Comparison of ENCODE assay signal across 23 cellular contexts in the genomic region with DNA sequence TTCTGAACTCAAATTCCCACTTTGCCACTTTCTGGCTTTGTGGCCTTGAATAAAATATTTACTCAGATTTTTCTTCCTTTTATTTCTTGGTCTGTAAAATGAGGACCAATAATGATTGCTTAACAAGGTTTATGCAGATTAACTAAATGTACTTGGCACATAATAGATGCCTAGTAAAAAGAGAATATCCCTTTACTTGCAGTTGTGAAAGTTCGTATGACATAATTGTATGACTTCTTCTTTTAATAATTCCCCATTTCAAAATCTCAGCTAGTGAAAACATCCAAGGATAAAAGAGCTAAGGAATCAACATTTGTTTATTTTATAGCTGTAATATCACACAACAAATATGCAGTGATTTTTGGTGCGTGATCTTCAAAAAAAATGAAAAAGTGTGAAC.
DNase-seq lines count a peak whose midpoint lies in the region; ATAC-seq and TF ChIP-seq lines count a peak whose summit lies in the region.
"Had no signal": no experiment of that assay in that cellular context is flagged by ENCODE, and none has a peak within 500 bp of the region (broad histone marks: within the 10 kb centered on the region; RNA-seq: fewer than 3 reads in every experiment).

No MANE protein-coding gene starts in this region.

- H3K9me3 Mint-ChIP-seq in CD14-positive monocyte (peaks cover 0 to 2% (median 0%) of the 10 kb centered on the region in 7 donors), activated B cell treated with CpG ODN at 0.5 μM for 24 hours (peaks cover 9% of the 10 kb centered on the region), endodermal cell (no peaks in the 10 kb centered on the region)
- peaks cover 5% of the 10 kb centered on the region for H3K9me3 Mint-ChIP-seq in stimulated activated memory B cell treated with anti-CD40 and anti-IgM and Interleukin-4, amounts not matched to agents 10 μg/mL and 1 μg/mL and 100 μg/mL, for 72 hours
- H3K9me3 Mint-ChIP-seq: CD8-positive, alpha-beta T cell had no signal

- H3K27me3 Mint-ChIP-seq in CD14-positive monocyte (ENCODE audit: low read depth in 3 of 3) (no peaks in the 10 kb centered on the region), activated B cell treated with CpG ODN at 0.5 μM for 24 hours (no peaks in the 10 kb centered on the region), endodermal cell (ENCODE audit: insufficient read depth) (no peaks in the 10 kb centered on the region)
- no peaks in the 10 kb centered on the region for H3K27me3 Mint-ChIP-seq in stimulated activated memory B cell treated with anti-CD40 and anti-IgM and Interleukin-4, amounts not matched to agents 10 μg/mL and 1 μg/mL and 100 μg/mL, for 72 hours

- H3K4me1 ChIP-seq in HEK293 (ENCODE audit: control insufficient read depth, insufficient read depth, low read length) (peaks cover 5% of the 10 kb centered on the region; the same call in 1 of the 2 replicates), adrenal gland (replicated peaks in 1 of 2) (no peaks in the 10 kb centered on the region), endodermal cell (ENCODE audit: control insufficient read depth, insufficient read depth, low read length) (no peaks in the 10 kb centered on the region)

- H3K9me3 ChIP-seq in HEK293 (ENCODE audit: control insufficient read depth, insufficient read depth, low read depth, low read length) = no peaks in the 10 kb centered on the region
- peaks cover 0 to 4% (median 0%) of the 10 kb centered on the region in 3 donors for H3K9me3 ChIP-seq in adrenal gland (replicated peaks in 1 of 3)
- no peaks in the 10 kb centered on the region for H3K9me3 ChIP-seq in endodermal cell (ENCODE audit: control insufficient read depth, low read length)
- H3K9me3 ChIP-seq: BLaER1 had no signal

- H3K27ac ChIP-seq in HEK293 (ENCODE audit: extremely low read depth, low read depth, low read length) = no peak overlapping the region
- H3K27ac ChIP-seq in adrenal gland = no peak overlapping the region
- H3K27ac ChIP-seq in endodermal cell (ENCODE audit: low read depth, low read length) = no peak overlapping the region
- H3K27ac ChIP-seq: BLaER1, RWPE1, SK-N-MC had no signal

- H3K4me3 Mint-ChIP-seq in CD14-positive monocyte (no peak overlapping the region), activated B cell treated with CpG ODN at 0.5 μM for 24 hours (no peak overlapping the region), endodermal cell (no peak overlapping the region)
- no peak overlapping the region for H3K4me3 Mint-ChIP-seq in stimulated activated memory B cell treated with anti-CD40 and anti-IgM and Interleukin-4, amounts not matched to agents 10 μg/mL and 1 μg/mL and 100 μg/mL, for 72 hours
- H3K4me3 Mint-ChIP-seq: CD8-positive, alpha-beta T cell had no signal

- H3K27ac Mint-ChIP-seq in CD14-positive monocyte = peak overlapping the region; percentile 86 to 95 (median 89)
- H3K27ac Mint-ChIP-seq in activated B cell treated with CpG ODN at 0.5 μM for 24 hours = peak overlapping the region; percentile 62
- peak overlapping the region; percentile 51 for H3K27ac Mint-ChIP-seq in stimulated activated memory B cell treated with anti-CD40 and anti-IgM and Interleukin-4, amounts not matched to agents 10 μg/mL and 1 μg/mL and 100 μg/mL, for 72 hours
- no peak overlapping the region for H3K27ac Mint-ChIP-seq in endodermal cell
- H3K27ac Mint-ChIP-seq: CD8-positive, alpha-beta T cell had no signal

- no peaks in the 10 kb centered on the region for H3K36me3 Mint-ChIP-seq in CD14-positive monocyte
- H3K36me3 Mint-ChIP-seq in activated B cell treated with CpG ODN at 0.5 μM for 24 hours (ENCODE audit: low read depth) = peaks cover 6% of the 10 kb centered on the region
- H3K36me3 Mint-ChIP-seq in stimulated activated memory B cell treated with anti-CD40 and anti-IgM and Interleukin-4, amounts not matched to agents 10 μg/mL and 1 μg/mL and 100 μg/mL, for 72 hours = peaks cover 17% of the 10 kb centered on the region
- H3K36me3 Mint-ChIP-seq in endodermal cell (ENCODE audit: low read depth) = no peaks in the 10 kb centered on the region
- H3K36me3 Mint-ChIP-seq: CD8-positive, alpha-beta T cell had no signal

- WGBS in adrenal gland, 4 donors = 78 to 92% (median 86%) methylated on average over 2 of the region's 2 CpGs
- WGBS in endodermal cell (ENCODE audit: insufficient coverage in 1 of 2, insufficient read length in 1 of 2), 2 experiments = 100% methylated on average over 1 to 2 of the region's 2 CpGs

- CTCF ChIA-PET in HEK293 (lab: Yijun Ruan, JAX) = interaction anchor here (0.6 to 1.5 kb wide), 3 partner anchors 11 to 1850 kb away, joined by 3 to 4 read pairs (median 3); no protein-coding TSS in a partner anchor
- CTCF ChIA-PET in activated B cell treated with CpG ODN at 0.5 μM for 24 hours (lab: Charles Lee) = no interaction called here

- POLR2A ChIA-PET in HEK293 (lab: Yijun Ruan, JAX) (no interaction called here), activated B cell treated with CpG ODN at 0.5 μM for 24 hours (lab: Charles Lee) (interaction anchor here (0.8 to 3.2 kb wide), 5 partner anchors 14 to 215 kb away, joined by 3 to 25 read pairs (median 7); a partner anchor contains a TSS)

- DNase-seq in CD14-positive monocyte (ENCODE audit: low spot score) (no peak), activated B cell treated with CpG ODN at 0.5 μM for 24 hours (no peak), adrenal gland (no peak), endodermal cell (no peak)
- DNase-seq: Calu3; CD8-positive, alpha-beta T cell; DMS153; GDM1; Kasumi-1; NCI-H1105; NCI-H2029 treated with DMSO at 0.1 percent for 48 hours; NCI-H226; NCI-H510A treated with DMSO at 0.1 percent for 48 hours; NCI-H748 treated with DMSO at 0.1 percent for 48 hours; NK-92 treated with Interleukin-12 subunit alpha and Interleukin-12 subunit beta, amount 100 ng/mL, for 24 hours; SHP77 treated with DMSO at 0.1 percent for 48 hours; T-helper 2 cell had no signal

- no peak for ATAC-seq in activated B cell treated with CpG ODN at 0.5 μM for 24 hours (ENCODE audit: low read depth)
- no peak for ATAC-seq in stimulated activated memory B cell treated with anti-CD40 and anti-IgM and Interleukin-4, amounts not matched to agents 10 μg/mL and 1 μg/mL and 100 μg/mL, for 72 hours
- no peak for ATAC-seq in GM19035 (IDR thresholded peaks at IDR 0.05; ENCODE audit: unreplicated experiment)
- ATAC-seq: CD8-positive, alpha-beta T cell had no signal

- no peak for TF ChIP-seq POLR2A in adrenal gland (IDR thresholded peaks at IDR 0.05)

- intact Hi-C loops in CD14-positive monocyte (cut with micrococcal nuclease) = no loop called here
- intact Hi-C loops in activated B cell treated with CpG ODN at 0.5 μM for 24 hours (cut with micrococcal nuclease) = loop anchor here (10.0 kb wide), 1 partner anchor 331 kb away; no protein-coding TSS in a partner anchor
- intact Hi-C loops in adrenal gland (cut with DNase I) = no loop called here

- TF ChIP-seq CTCF in CD14-positive monocyte (IDR thresholded peaks at IDR 0.05) = no peak
- no peak for TF ChIP-seq CTCF in HEK293 (tag by site-specific recombination; IDR thresholded peaks at IDR 0.05)
- TF ChIP-seq CTCF in activated B cell treated with CpG ODN at 0.5 μM for 24 hours (IDR thresholded peaks at IDR 0.05) = no peak
- no peak for TF ChIP-seq CTCF in adrenal gland (IDR thresholded peaks at IDR 0.05)
- TF ChIP-seq CTCF in endodermal cell (conservative IDR thresholded peaks at IDR 0.05) = no peak

- H3K36me3 ChIP-seq in HEK293 (ENCODE audit: control insufficient read depth in 2 of 2, insufficient read depth in 1 of 2, low read length in 2 of 2) = no peaks in the 10 kb centered on the region
- H3K36me3 ChIP-seq in adrenal gland (replicated peaks in 1 of 2) = no peaks in the 10 kb centered on the region
- no peaks in the 10 kb centered on the region for H3K36me3 ChIP-seq in endodermal cell (ENCODE audit: control insufficient read depth, insufficient read depth, low read length)
- H3K36me3 ChIP-seq: BLaER1 had no signal

- H3K9ac ChIP-seq in endodermal cell (ENCODE audit: extremely low read depth, low read length, poor library complexity, severe bottlenecking) = no peak overlapping the region
- H3K9ac ChIP-seq: BLaER1 had no signal

- H3K27me3 ChIP-seq in adrenal gland (no peaks in the 10 kb centered on the region), endodermal cell (ENCODE audit: control insufficient read depth, insufficient read depth, low read length, poor library complexity, severe bottlenecking) (no peaks in the 10 kb centered on the region)
- H3K27me3 ChIP-seq: BLaER1 had no signal

- H3K4me3 ChIP-seq in HEK293 (ENCODE audit: low read depth, low read length) (no peak overlapping the region), adrenal gland (no peak overlapping the region), endodermal cell (ENCODE audit: low read length) (no peak overlapping the region)
- H3K4me3 ChIP-seq: BLaER1, SK-N-MC had no signal

- peaks cover 31% of the 10 kb centered on the region for H3K4me1 Mint-ChIP-seq in CD14-positive monocyte
- H3K4me1 Mint-ChIP-seq in activated B cell treated with CpG ODN at 0.5 μM for 24 hours = peaks cover 68% of the 10 kb centered on the region
- peaks cover 36% of the 10 kb centered on the region for H3K4me1 Mint-ChIP-seq in stimulated activated memory B cell treated with anti-CD40 and anti-IgM and Interleukin-4, amounts not matched to agents 10 μg/mL and 1 μg/mL and 100 μg/mL, for 72 hours
- H3K4me1 Mint-ChIP-seq in endodermal cell = peaks cover 4% of the 10 kb centered on the region

TF ChIP-seq in HEK293, 187 proteins besides CTCF, POLR2A, EP300 and RAD21:
- TF ChIP-seq ZNF664 (tag by site-specific recombination; IDR thresholded peaks at IDR 0.05) (peak; percentile 56; the same call in 1 of the 2 replicates), ZNF610 (tag by site-specific recombination; IDR thresholded peaks at IDR 0.05; ENCODE audit: borderline replicate concordance) (no peak)
